In genomic region chr20:17556842-17557674, GRCh38 we compare ENCODE assay signal across 8 cellular contexts. TPM values are rescaled to one million over a fixed set of nuclear protein-coding genes. Genes with fewer than 3 reads are reported as not detected.
A peak's percentile ranks its signal among the peaks of the same experiment; 100 is the strongest.
DNase-seq lines count a peak whose midpoint lies in the region; ATAC-seq and TF ChIP-seq lines count a peak whose summit lies in the region.

No MANE protein-coding gene starts in this region.

- peaks cover 45% of the 10 kb centered on the region for H3K4me1 ChIP-seq in osteoblast (ENCODE audit: insufficient read depth, low read length)

- H3K79me2 ChIP-seq in osteoblast (ENCODE audit: insufficient read depth, low read length) = no peaks in the 10 kb centered on the region

- no peak overlapping the region for H2AFZ ChIP-seq in osteoblast (ENCODE audit: low read length)

- H3K4me3 ChIP-seq in osteoblast (ENCODE audit: insufficient read depth, low read length) = peak overlapping the region; percentile 0

- TF ChIP-seq CTCF in osteoblast (IDR thresholded peaks at IDR 0.05; ENCODE audit: extremely low read depth, low read depth, low read length) = no peak
- TF ChIP-seq CTCF in GM10266 (IDR thresholded peaks at IDR 0.05; ENCODE audit: control insufficient read depth, insufficient read depth, low read depth, missing control alignments) = no peak

- no peaks in the 10 kb centered on the region for H3K36me3 ChIP-seq in osteoblast (ENCODE audit: insufficient read depth, low read length)

- peak overlapping the region; percentile 83 for H3K4me2 ChIP-seq in osteoblast (ENCODE audit: insufficient read depth, low read length)

- no peaks in the 10 kb centered on the region for H3K27me3 ChIP-seq in osteoblast (ENCODE audit: insufficient read depth, low read length)

- ATAC-seq in HG03520 (IDR thresholded peaks at IDR 0.05; ENCODE audit: unreplicated experiment) = no peak
- no peak for ATAC-seq in GM18519 (IDR thresholded peaks at IDR 0.05; ENCODE audit: low FRiP score, unreplicated experiment)

- H4K20me1 ChIP-seq in osteoblast (ENCODE audit: insufficient read depth, low read length) = no peaks in the 10 kb centered on the region

- DNase-seq in D341Med (ENCODE audit: low spot score) = peak; percentile 37
- DNase-seq in NCI-H510A treated with DMSO at 0.1 percent for 48 hours (lab: John Stamatoyannopoulos, UW) = peak; percentile 91
- no peak for DNase-seq in epithelial cell of prostate (ENCODE audit: low read depth, low spot score)
- peak; percentile 21 for DNase-seq in osteoblast (ENCODE audit: insufficient read length, low spot score, missing footprints)
- DNase-seq in stimulated activated CD8-positive, alpha-beta memory T cell treated with anti-CD3 and anti-CD28 coated beads, Interleukin-4, amount 100 ng/mL, for 48 hours = no peak
- no peak for DNase-seq in GM10266 (ENCODE audit: extremely low spot score)

- H3K27ac ChIP-seq in epithelial cell of prostate (peak overlapping the region; percentile 99), osteoblast (ENCODE audit: low read depth, low read length) (peak overlapping the region; percentile 99)

- no peaks in the 10 kb centered on the region for H3K9me3 ChIP-seq in osteoblast (ENCODE audit: low read depth, low read length)

RNA-seq across cellular contexts. Expression of gene DSTN, which starts 12.8 kb away (rescaled TPM):
- total RNA-seq in osteoblast = 627 and 634 TPM in 2 replicates

RNA-seq across cellular contexts. Expression of gene BFSP1, which starts 25.9 kb away (rescaled TPM):
- total RNA-seq in osteoblast = 1.8 and 2.9 TPM in 2 replicates

Comparison
In these comparisons a context has a peak if more than half of its experiments do, and no peak if none do; other contexts are left out.
1. DNase-seq: peak in D341Med (single experiment), NCI-H510A treated with DMSO at 0.1 percent for 48 hours (single experiment) and osteoblast (single experiment); none in epithelial cell of prostate (single experiment), stimulated activated CD8-positive, alpha-beta memory T cell treated with anti-CD3 and anti-CD28 coated beads, Interleukin-4, amount 100 ng/mL, for 48 hours (single experiment) and GM10266 (single experiment).